ENCODE assay signal across 36 cellular contexts in the genomic region with DNA sequence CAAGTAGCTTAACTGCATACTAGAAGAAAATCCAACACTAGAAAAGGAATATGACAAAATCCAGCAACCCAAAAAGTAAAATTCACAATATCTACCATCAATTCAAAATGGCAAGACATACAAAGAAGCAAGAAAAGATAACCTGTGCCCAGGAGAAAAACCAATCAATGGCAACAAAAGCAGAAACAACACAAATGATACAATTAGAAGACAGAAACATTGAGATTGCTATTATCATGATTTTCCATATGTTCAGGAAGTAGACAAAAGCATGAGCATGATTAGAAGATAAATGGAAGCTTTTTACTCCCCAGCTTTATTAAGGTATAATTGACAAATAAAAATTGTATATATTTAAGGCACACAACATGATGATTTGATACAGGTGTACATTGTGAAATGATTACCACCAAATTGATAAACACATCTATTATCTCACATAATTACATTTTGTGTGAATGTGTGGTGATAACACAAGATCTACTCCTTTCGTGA.
"Had no signal": no experiment of that assay in that cellular context is flagged by ENCODE, and none has a peak within 500 bp of the region (broad histone marks: within the 10 kb centered on the region; RNA-seq: fewer than 3 reads in every experiment).

No MANE protein-coding gene starts in this region.

- H3K27ac Mint-ChIP-seq: activated naive CD4-positive, alpha-beta T cell treated with anti-CD3 and anti-CD28 coated beads for 36 hours; activated naive CD4-positive, alpha-beta T cell treated with anti-CD3 and anti-CD28 coated beads, Interleukin-2, amount 10 ng/mL, durations not matched to agents 7 days and 5 days; activated naive CD4-positive, alpha-beta T cell treated with anti-CD3 and anti-CD28 coated beads, Interleukin-2, amount 50 U/mL, for 24 hours; activated naive CD4-positive, alpha-beta T cell treated with anti-CD3 and anti-CD28 coated beads, Interleukin-2, amount 50 U/mL, for 72 hours; activated naive CD8-positive, alpha-beta T cell; activated naive CD8-positive, alpha-beta T cell treated with anti-CD3 and anti-CD28 coated beads for 36 hours; activated naive CD8-positive, alpha-beta T cell treated with anti-CD3 and anti-CD28 coated beads, Interleukin-2, amount 10 ng/mL, durations not matched to agents 7 days and 5 days; activated naive CD8-positive, alpha-beta T cell treated with anti-CD3 and anti-CD28 coated beads, Interleukin-2, amount 50 U/mL, for 24 hours; activated T-cell treated with anti-CD3 and anti-CD28 coated beads, Interleukin-2, amount 50 U/mL, for 72 hours; activated T-helper 1 cell treated with anti-CD3 and anti-CD28 coated beads, Interleukin-12 subunit alpha, Interleukin-12 subunit beta, Interleukin-2, Interleukin-4 antibody, amounts not matched to agents 30 ng/mL and 10 ng/mL and 1 ng/mL, durations not matched to agents 14 hours and 24 hours and 36 hours; activated T-helper 17 cell treated with anti-CD3 and anti-CD28 coated beads, Interleukin-2, amount 50 U/mL, for 72 hours; activated T-helper 2 cell treated with anti-CD3 and anti-CD28 coated beads, Interferon-gamma antibody, Interleukin-2, Interleukin-4, amounts not matched to agents 10 μg/mL and 5 μg/mL and 100 μg/mL, durations not matched to agents 14 hours and 24 hours and 36 hours; brain had no signal

- H3K27me3 ChIP-seq: adrenal gland, ascending aorta, body of pancreas, brain microvascular endothelial cell, breast epithelium, cardiac muscle cell had no signal

- H3K36me3 ChIP-seq: adrenal gland, ascending aorta, brain microvascular endothelial cell, breast epithelium, cardiac muscle cell had no signal

- H3K9me3 Mint-ChIP-seq: activated naive CD4-positive, alpha-beta T cell treated with anti-CD3 and anti-CD28 coated beads for 36 hours; activated naive CD4-positive, alpha-beta T cell treated with anti-CD3 and anti-CD28 coated beads, Interleukin-2, amount 10 ng/mL, durations not matched to agents 7 days and 5 days; activated naive CD4-positive, alpha-beta T cell treated with anti-CD3 and anti-CD28 coated beads, Interleukin-2, amount 50 U/mL, for 24 hours; activated naive CD4-positive, alpha-beta T cell treated with anti-CD3 and anti-CD28 coated beads, Interleukin-2, amount 50 U/mL, for 72 hours; activated naive CD8-positive, alpha-beta T cell treated with anti-CD3 and anti-CD28 coated beads for 36 hours; activated naive CD8-positive, alpha-beta T cell treated with anti-CD3 and anti-CD28 coated beads, Interleukin-2, amount 10 ng/mL, durations not matched to agents 7 days and 5 days; activated naive CD8-positive, alpha-beta T cell treated with anti-CD3 and anti-CD28 coated beads, Interleukin-2, amount 50 U/mL, for 24 hours; activated T-cell treated with anti-CD3 and anti-CD28 coated beads, Interleukin-2, amount 50 U/mL, for 4 hours; activated T-helper 1 cell treated with anti-CD3 and anti-CD28 coated beads, Interleukin-12 subunit alpha, Interleukin-12 subunit beta, Interleukin-2, Interleukin-4 antibody, amounts not matched to agents 30 ng/mL and 10 ng/mL and 1 ng/mL, durations not matched to agents 14 hours and 24 hours and 36 hours; activated T-helper 17 cell treated with anti-CD3 and anti-CD28 coated beads, Interleukin-2, amount 50 U/mL, for 72 hours; activated T-helper 2 cell treated with anti-CD3 and anti-CD28 coated beads, Interferon-gamma antibody, Interleukin-2, Interleukin-4, amounts not matched to agents 10 μg/mL and 5 μg/mL and 100 μg/mL, durations not matched to agents 14 hours and 24 hours and 36 hours; brain; central memory CD8-positive, alpha-beta T cell had no signal

- H3K9me3 ChIP-seq: adrenal gland, ascending aorta, body of pancreas, breast epithelium had no signal

- H3K4me1 ChIP-seq: adrenal gland, ascending aorta, body of pancreas, breast epithelium had no signal

- ATAC-seq: activated naive CD4-positive, alpha-beta T cell treated with anti-CD3 and anti-CD28 coated beads, Interleukin-2, amount 50 U/mL, for 72 hours; activated naive CD8-positive, alpha-beta T cell treated with anti-CD3 and anti-CD28 coated beads, Interleukin-2, amount 50 U/mL, for 24 hours; activated T-cell treated with anti-CD3 and anti-CD28 coated beads, Interleukin-2, amount 50 U/mL, for 4 hours; activated T-cell treated with anti-CD3 and anti-CD28 coated beads, Interleukin-2, amount 50 U/mL, for 72 hours; activated T-helper 17 cell treated with anti-CD3 and anti-CD28 coated beads, Interleukin-2, amount 50 U/mL, for 72 hours; body of pancreas had no signal

- H3K27me3 Mint-ChIP-seq: activated naive CD4-positive, alpha-beta T cell treated with anti-CD3 and anti-CD28 coated beads, Interleukin-2, amount 10 ng/mL, durations not matched to agents 7 days and 5 days; activated naive CD8-positive, alpha-beta T cell treated with anti-CD3 and anti-CD28 coated beads, Interleukin-2, amount 10 ng/mL, durations not matched to agents 7 days and 5 days; activated T-helper 17 cell treated with anti-CD3 and anti-CD28 coated beads, Interleukin-2, amount 50 U/mL, for 72 hours; brain; central memory CD8-positive, alpha-beta T cell had no signal

- H3K4me3 ChIP-seq: adrenal gland, ascending aorta, body of pancreas, breast epithelium, cardiac muscle cell had no signal

- H3K4me3 Mint-ChIP-seq: activated naive CD4-positive, alpha-beta T cell treated with anti-CD3 and anti-CD28 coated beads for 36 hours; activated naive CD4-positive, alpha-beta T cell treated with anti-CD3 and anti-CD28 coated beads, Interleukin-2, amount 10 ng/mL, durations not matched to agents 7 days and 5 days; activated naive CD4-positive, alpha-beta T cell treated with anti-CD3 and anti-CD28 coated beads, Interleukin-2, amount 50 U/mL, for 24 hours; activated naive CD8-positive, alpha-beta T cell; activated naive CD8-positive, alpha-beta T cell treated with anti-CD3 and anti-CD28 coated beads for 36 hours; activated naive CD8-positive, alpha-beta T cell treated with anti-CD3 and anti-CD28 coated beads, Interleukin-2, amount 10 ng/mL, durations not matched to agents 7 days and 5 days; activated naive CD8-positive, alpha-beta T cell treated with anti-CD3 and anti-CD28 coated beads, Interleukin-2, amount 50 U/mL, for 24 hours; activated T-cell treated with anti-CD3 and anti-CD28 coated beads, Interleukin-2, amount 50 U/mL, for 4 hours; activated T-cell treated with anti-CD3 and anti-CD28 coated beads, Interleukin-2, amount 50 U/mL, for 72 hours; activated T-helper 1 cell treated with anti-CD3 and anti-CD28 coated beads, Interleukin-12 subunit alpha, Interleukin-12 subunit beta, Interleukin-2, Interleukin-4 antibody, amounts not matched to agents 30 ng/mL and 10 ng/mL and 1 ng/mL, durations not matched to agents 14 hours and 24 hours and 36 hours; activated T-helper 17 cell treated with anti-CD3 and anti-CD28 coated beads, Interleukin-2, amount 50 U/mL, for 72 hours; brain; central memory CD8-positive, alpha-beta T cell had no signal

- H3K27ac ChIP-seq: adrenal gland, ascending aorta, body of pancreas, brain microvascular endothelial cell, breast epithelium, cardiac muscle cell had no signal

- H3K36me3 Mint-ChIP-seq: activated naive CD4-positive, alpha-beta T cell treated with anti-CD3 and anti-CD28 coated beads, Interleukin-2, amount 10 ng/mL, durations not matched to agents 7 days and 5 days; activated naive CD4-positive, alpha-beta T cell treated with anti-CD3 and anti-CD28 coated beads, Interleukin-2, amount 50 U/mL, for 24 hours; activated naive CD4-positive, alpha-beta T cell treated with anti-CD3 and anti-CD28 coated beads, Interleukin-2, amount 50 U/mL, for 72 hours; activated naive CD8-positive, alpha-beta T cell; activated naive CD8-positive, alpha-beta T cell treated with anti-CD3 and anti-CD28 coated beads for 36 hours; activated naive CD8-positive, alpha-beta T cell treated with anti-CD3 and anti-CD28 coated beads, Interleukin-2, amount 10 ng/mL, durations not matched to agents 7 days and 5 days; brain had no signal

- H3K4me1 Mint-ChIP-seq: activated naive CD4-positive, alpha-beta T cell treated with anti-CD3 and anti-CD28 coated beads, Interleukin-2, amount 10 ng/mL, durations not matched to agents 7 days and 5 days; activated naive CD4-positive, alpha-beta T cell treated with anti-CD3 and anti-CD28 coated beads, Interleukin-2, amount 50 U/mL, for 24 hours; activated naive CD8-positive, alpha-beta T cell treated with anti-CD3 and anti-CD28 coated beads for 36 hours; activated naive CD8-positive, alpha-beta T cell treated with anti-CD3 and anti-CD28 coated beads, Interleukin-2, amount 10 ng/mL, durations not matched to agents 7 days and 5 days; activated naive CD8-positive, alpha-beta T cell treated with anti-CD3 and anti-CD28 coated beads, Interleukin-2, amount 50 U/mL, for 24 hours; activated T-helper 17 cell treated with anti-CD3 and anti-CD28 coated beads, Interleukin-2, amount 50 U/mL, for 72 hours; brain; central memory CD8-positive, alpha-beta T cell had no signal

- DNase-seq: activated effector memory CD4-positive, alpha-beta T cell treated with anti-CD3 and anti-CD28 coated beads, Interleukin-2, amount 50 U/mL, for 16 hours; activated effector memory CD4-positive, alpha-beta T cell treated with Interleukin-2 at 50 U/mL for 16 hours; activated gamma-delta T cell; activated gamma-delta T cell treated with Interleukin-2 at 50 U/mL for 16 hours; activated naive CD4-positive, alpha-beta T cell; activated naive CD4-positive, alpha-beta T cell treated with anti-CD3 and anti-CD28 coated beads for 36 hours; activated naive CD4-positive, alpha-beta T cell treated with anti-CD3 and anti-CD28 coated beads, Interleukin-2, amount 10 ng/mL, durations not matched to agents 7 days and 5 days; activated naive CD4-positive, alpha-beta T cell treated with anti-CD3 and anti-CD28 coated beads, Interleukin-2, amount 50 U/mL, for 16 hours; activated naive CD4-positive, alpha-beta T cell treated with Interleukin-2 at 50 U/mL for 16 hours; activated naive CD8-positive, alpha-beta T cell treated with anti-CD3 and anti-CD28 coated beads for 36 hours; activated naive CD8-positive, alpha-beta T cell treated with anti-CD3 and anti-CD28 coated beads, Interleukin-2, amount 10 ng/mL, durations not matched to agents 7 days and 5 days; activated naive CD8-positive, alpha-beta T cell treated with anti-CD3 and anti-CD28 coated beads, Interleukin-2, amount 50 U/mL, for 24 hours; activated T-cell treated with anti-CD3 and anti-CD28 coated beads, Interleukin-2, amount 50 U/mL, for 4 hours; activated T-cell treated with anti-CD3 and anti-CD28 coated beads, Interleukin-2, amount 50 U/mL, for 48 hours; activated T-cell treated with anti-CD3 and anti-CD28 coated beads, Interleukin-2, amount 50 U/mL, for 72 hours; adrenal gland; amniotic stem cell; amygdala; anterior cingulate cortex; aorta; body of pancreas; brain microvascular endothelial cell; caudate nucleus; central memory CD4-positive, alpha-beta T cell; cerebellar nuclear complex had no signal
